Comparison of ENCODE assay signal across 23 cellular contexts in genomic region chrX:16665089-16665488, GRCh38. TPM values are rescaled to one million over a fixed set of nuclear protein-coding genes. Genes with fewer than 3 reads are reported as not detected.
A peak's percentile ranks its signal among the peaks of the same experiment; 100 is the strongest.
DNase-seq lines count a peak whose midpoint lies in the region; ATAC-seq and TF ChIP-seq lines count a peak whose summit lies in the region.
"Had no signal": no experiment of that assay in that cellular context is flagged by ENCODE, and none has a peak within 500 bp of the region (broad histone marks: within the 10 kb centered on the region; RNA-seq: fewer than 3 reads in every experiment).

No MANE protein-coding gene starts in this region.

- H3K9ac ChIP-seq in smooth muscle cell (ENCODE audit: low read depth), result no peak overlapping the region

- TF ChIP-seq CTCF in AG10803 (conservative IDR thresholded peaks at IDR 0.05; ENCODE audit: low read length) (no peak), cardiac fibroblast (IDR thresholded peaks at IDR 0.05; ENCODE audit: low read depth, low read length) (no peak), smooth muscle cell (IDR thresholded peaks at IDR 0.05; ENCODE audit: borderline replicate concordance, insufficient read depth, poor library complexity, severe bottlenecking) (no peak), GM10248 (IDR thresholded peaks at IDR 0.05; ENCODE audit: control extremely low read depth, extremely low read depth, low read depth, missing control alignments) (no peak)

- H3K4me2 ChIP-seq in smooth muscle cell, result no peak overlapping the region

- CTCF ChIA-PET in GM10248 (lab: Yijun Ruan, JAX), result no interaction called here

- DNase-seq in AG10803 (ENCODE audit: low read depth), result peak; percentile 69
- peak; percentile 43 for DNase-seq in M059J (ENCODE audit: low read depth)
- peak; percentile 48 to 81 for DNase-seq in cardiac fibroblast (ENCODE audit: low read depth in 2 of 2)
- DNase-seq in glomerular visceral epithelial cell (ENCODE audit: extremely low spot score), result peak; percentile 6
- no peak for DNase-seq in NCI-H526 treated with DMSO at 0.1 percent for 48 hours (lab: John Stamatoyannopoulos, UW)
- DNase-seq in left colon, result no peak
- no peak for DNase-seq in smooth muscle cell (lab: John Stamatoyannopoulos, UW; ENCODE audit: unreplicated experiment)
- no peak for DNase-seq in GM10248 (ENCODE audit: extremely low spot score)
- DNase-seq: activated CD4-positive, alpha-beta T cell treated with anti-CD3 and anti-CD28 coated beads for 36 hours; CD8-positive, alpha-beta memory T cell; DMS79 treated with DMSO at 0.1 percent for 48 hours; Kasumi-1; sigmoid colon; SJCRH30; stimulated activated CD4-positive, alpha-beta T cell treated with anti-CD3 and anti-CD28 coated beads, Interleukin-2, amount 100 ng/mL, for 24 hours; stimulated activated naive CD8-positive, alpha-beta T cell treated with anti-CD3 and anti-CD28 coated beads, Interleukin-15, amount 100 ng/mL, for 72 hours; upper lobe of right lung had no signal

- WGBS in smooth muscle cell (ENCODE audit: low lambda C conversion rate), result 61% methylated on average over 2 of the region's 2 CpGs

- H3K36me3 ChIP-seq in smooth muscle cell (ENCODE audit: low read depth), result peaks cover 4% of the 10 kb centered on the region
- H3K36me3 ChIP-seq: sigmoid colon had no signal

- no peak for ATAC-seq in left colon
- ATAC-seq: activated CD4-positive, alpha-beta T cell treated with anti-CD3 and anti-CD28 coated beads for 36 hours; stimulated activated naive CD8-positive, alpha-beta T cell treated with anti-CD3 and anti-CD28 coated beads, Interleukin-15, amount 100 ng/mL, for 72 hours; upper lobe of right lung had no signal

- H3K4me1 ChIP-seq in smooth muscle cell (ENCODE audit: low read depth), result no peaks in the 10 kb centered on the region
- H3K4me1 ChIP-seq: sigmoid colon, upper lobe of right lung had no signal

- POLR2A ChIA-PET in GM10248 (lab: Yijun Ruan, JAX), result no interaction called here

- no peak overlapping the region for H3K4me3 ChIP-seq in AG10803 (ENCODE audit: low read length)
- H3K4me3 ChIP-seq in cardiac fibroblast (replicated peaks in 1 of 2; ENCODE audit: low read depth in 2 of 2, low read length in 2 of 2), result no peak overlapping the region
- no peak overlapping the region for H3K4me3 ChIP-seq in smooth muscle cell
- H3K4me3 ChIP-seq: sigmoid colon, SJCRH30, upper lobe of right lung had no signal

- no peak overlapping the region for H2AFZ ChIP-seq in smooth muscle cell (ENCODE audit: low read depth)

- H3K79me2 ChIP-seq in smooth muscle cell (ENCODE audit: low read depth), result no peaks in the 10 kb centered on the region

- H3K9me3 ChIP-seq in smooth muscle cell (replicated peaks; ENCODE audit: low read depth), result no peaks in the 10 kb centered on the region
- H3K9me3 ChIP-seq: sigmoid colon, SJCRH30, upper lobe of right lung had no signal

- no peaks in the 10 kb centered on the region for H4K20me1 ChIP-seq in smooth muscle cell (ENCODE audit: low read depth)

- H3F3A ChIP-seq in smooth muscle cell (ENCODE audit: low read depth), result no peaks in the 10 kb centered on the region

- intact Hi-C loops in left colon (cut with DNase I, micrococcal nuclease), result no loop called here

- no peaks in the 10 kb centered on the region for H3K27me3 ChIP-seq in smooth muscle cell (ENCODE audit: low read depth)
- H3K27me3 ChIP-seq: SJCRH30, upper lobe of right lung had no signal

- no peak overlapping the region for H3K27ac ChIP-seq in smooth muscle cell (ENCODE audit: low read depth)
- H3K27ac ChIP-seq: sigmoid colon, SJCRH30, upper lobe of right lung had no signal

RNA-seq across cellular contexts. Expression of gene S100G, which starts 15.1 kb away (rescaled TPM):
- not detected in 2 replicates for total RNA-seq in M059J (2014; rRNA removed; shearing (Covaris generic))
- total RNA-seq in left colon (not detected), smooth muscle cell (not detected in 2 replicates)
- not detected in 2 replicates for polyA plus RNA-seq in smooth muscle cell
- total RNA-seq: activated CD4-positive, alpha-beta T cell treated with anti-CD3 and anti-CD28 coated beads for 36 hours; activated T-helper 2 cell treated with anti-CD3 and anti-CD28 coated beads, Interferon-gamma antibody, Interleukin-2, Interleukin-4, amounts not matched to agents 10 μg/mL and 5 μg/mL and 100 μg/mL, durations not matched to agents 14 hours and 24 hours and 36 hours; CD8-positive, alpha-beta memory T cell; cerebellum; glomerular endothelial cell; liver; osteoblast; PC-3; sigmoid colon; SJCRH30; upper lobe of right lung had no signal
- polyA plus RNA-seq: CD8-positive, alpha-beta memory T cell; liver; sigmoid colon had no signal

RNA-seq across cellular contexts. Expression of gene CTPS2, which starts 47.4 kb away (rescaled TPM):
- total RNA-seq in M059J (2014; rRNA removed; shearing (Covaris generic)), result 10.0 and 14.1 TPM in 2 replicates
- 10 to 100 TPM; 16.0 to 16.5 TPM for total RNA-seq in left colon
- total RNA-seq in smooth muscle cell, result 37.1 and 45.1 TPM in 2 replicates
- polyA plus RNA-seq in smooth muscle cell, result 19.4 and 20.6 TPM in 2 replicates

RNA-seq across cellular contexts. Expression of gene SYAP1, which starts 54.3 kb away (rescaled TPM):
- 26.8 and 34.8 TPM in 2 replicates for total RNA-seq in M059J (2014; rRNA removed; shearing (Covaris generic))
- total RNA-seq in left colon, result 10 to 100 TPM; 50.4 to 52.0 TPM
- 52.3 and 64.0 TPM in 2 replicates for total RNA-seq in smooth muscle cell
- polyA plus RNA-seq in smooth muscle cell, result 52.8 and 54.2 TPM in 2 replicates

Comparison
In these comparisons a context has a peak if more than half of its experiments do, and no peak if none do; other contexts are left out.
1. DNase-seq: peak in AG10803 (single experiment), M059J (single experiment), cardiac fibroblast (2 of 2) and glomerular visceral epithelial cell (single experiment); none in NCI-H526 treated with DMSO at 0.1 percent for 48 hours (single experiment), left colon (0 of 2), smooth muscle cell (single experiment) and GM10248 (single experiment).